28 cellular contexts compared by ENCODE assay signal in genomic region chr6:166602928-166603690, GRCh38. TPM values are rescaled to one million over a fixed set of nuclear protein-coding genes. Genes with fewer than 3 reads are reported as not detected.
A peak's percentile ranks its signal among the peaks of the same experiment; 100 is the strongest.
DNase-seq lines count a peak whose midpoint lies in the region; ATAC-seq and TF ChIP-seq lines count a peak whose summit lies in the region.
"Had no signal": no experiment of that assay in that cellular context is flagged by ENCODE, and none has a peak within 500 bp of the region (broad histone marks: within the 10 kb centered on the region; RNA-seq: fewer than 3 reads in every experiment).

No MANE protein-coding gene starts in this region.

- DNase-seq in DMS153 (lab: John Stamatoyannopoulos, UW) (peak; percentile 33), DMS153 treated with DMSO at 0.1 percent for 48 hours (lab: John Stamatoyannopoulos, UW; ENCODE audit: unreplicated experiment) (no peak), NCI-H146 treated with DMSO at 0.1 percent for 48 hours (lab: John Stamatoyannopoulos, UW; ENCODE audit: unreplicated experiment) (peak; percentile 51), fibroblast of peridontal ligament (ENCODE audit: extremely low read depth) (peak; percentile 51), sciatic nerve (ENCODE audit: low spot score) (peak; percentile 38), GF-D8 (lab: John Stamatoyannopoulos, UW) (no peak)
- DNase-seq in CD8-positive, alpha-beta T cell = no peak
- DNase-seq: activated CD4-positive, alpha-beta T cell treated with anti-CD3 and anti-CD28 coated beads, Interleukin-2, amount 10 ng/mL, durations not matched to agents 24 days and 14 days; activated naive CD8-positive, alpha-beta T cell treated with anti-CD3 and anti-CD28 coated beads, Interleukin-2, amount 50 U/mL, for 24 hours; activated T-cell treated with anti-CD3 and anti-CD28 coated beads, Interleukin-2, amount 50 U/mL, for 1 hour; caudate nucleus; CD4-positive, CD25-positive, alpha-beta regulatory T cell; dermis blood vessel endothelial cell; foreskin melanocyte; GM23248; heart left ventricle; left ventricle myocardium inferior; NCI-H446 treated with DMSO at 0.1 percent for 48 hours; NCI-H82; OCI-M1; stimulated activated CD4-positive, alpha-beta T cell treated with anti-CD3 and anti-CD28 coated beads, Interleukin-4, amount 100 ng/mL, for 24 hours; T-cell; tibial artery had no signal

- H3K27me3 ChIP-seq in CD8-positive, alpha-beta T cell (ENCODE audit: insufficient read depth, low read length) = no peaks in the 10 kb centered on the region
- H3K27me3 ChIP-seq: esophagus muscularis mucosa, heart left ventricle, neutrophil, tibial artery had no signal

- H3K36me3 ChIP-seq in CD8-positive, alpha-beta T cell (ENCODE audit: insufficient read depth, low read length) = no peaks in the 10 kb centered on the region
- H3K36me3 ChIP-seq: esophagus muscularis mucosa, heart left ventricle, left ventricle myocardium inferior, neutrophil, prostate gland, tibial artery had no signal

- no peaks in the 10 kb centered on the region for H3K36me3 Mint-ChIP-seq in CD8-positive, alpha-beta T cell

- H3K9me3 Mint-ChIP-seq in CD8-positive, alpha-beta T cell = no peaks in the 10 kb centered on the region
- H3K9me3 Mint-ChIP-seq: activated CD4-positive, alpha-beta T cell treated with anti-CD3 and anti-CD28 coated beads, Interleukin-2, amount 10 ng/mL, durations not matched to agents 24 days and 14 days; activated naive CD8-positive, alpha-beta T cell treated with anti-CD3 and anti-CD28 coated beads, Interleukin-2, amount 50 U/mL, for 24 hours; T-cell had no signal

- TF ChIP-seq CTCF in CD8-positive, alpha-beta T cell (IDR thresholded peaks at IDR 0.05) = no peak

- no peaks in the 10 kb centered on the region for H3K9me3 ChIP-seq in CD8-positive, alpha-beta T cell (ENCODE audit: low read length)
- H3K9me3 ChIP-seq: esophagus muscularis mucosa, heart left ventricle, left ventricle myocardium inferior, neutrophil, prostate gland, tibial artery had no signal

- H3K27ac ChIP-seq in CD8-positive, alpha-beta T cell (ENCODE audit: low read depth, low read length) = no peak overlapping the region
- H3K27ac ChIP-seq: 22Rv1, esophagus muscularis mucosa, GM23248, heart left ventricle, left ventricle myocardium inferior, neutrophil, prostate gland, tibial artery had no signal

- H3K4me1 Mint-ChIP-seq in CD8-positive, alpha-beta T cell (ENCODE audit: low read depth) = no peaks in the 10 kb centered on the region
- H3K4me1 Mint-ChIP-seq: activated CD4-positive, alpha-beta T cell treated with anti-CD3 and anti-CD28 coated beads, Interleukin-2, amount 10 ng/mL, durations not matched to agents 24 days and 14 days; activated naive CD8-positive, alpha-beta T cell treated with anti-CD3 and anti-CD28 coated beads, Interleukin-2, amount 50 U/mL, for 24 hours had no signal

- ATAC-seq in sciatic nerve (peak; percentile 33), HG02938 (IDR thresholded peaks at IDR 0.05; ENCODE audit: unreplicated experiment) (no peak)
- ATAC-seq in CD8-positive, alpha-beta T cell = no peak
- ATAC-seq: activated naive CD8-positive, alpha-beta T cell treated with anti-CD3 and anti-CD28 coated beads, Interleukin-2, amount 50 U/mL, for 24 hours; heart left ventricle; T-cell had no signal

- CTCF ChIA-PET in CD8-positive, alpha-beta T cell (lab: Charles Lee) = no interaction called here

- intact Hi-C loops in sciatic nerve (cut with DNase I) = no loop called here
- intact Hi-C loops in CD8-positive, alpha-beta T cell (cut with DNase I, micrococcal nuclease) = loop anchor here in 1 of 2 experiments (1.0 kb wide), 1 partner anchor 32 kb away; no protein-coding TSS in a partner anchor

- no peaks in the 10 kb centered on the region for H3K27me3 Mint-ChIP-seq in CD8-positive, alpha-beta T cell (ENCODE audit: low read depth)
- H3K27me3 Mint-ChIP-seq: activated naive CD8-positive, alpha-beta T cell treated with anti-CD3 and anti-CD28 coated beads, Interleukin-2, amount 50 U/mL, for 24 hours; CD4-positive, CD25-positive, alpha-beta regulatory T cell had no signal

- no peak overlapping the region for H3K4me3 ChIP-seq in CD8-positive, alpha-beta T cell (ENCODE audit: low read depth, low read length)
- H3K4me3 ChIP-seq: esophagus muscularis mucosa, GM23248, heart left ventricle, left ventricle myocardium inferior, prostate gland, tibial artery had no signal

- no peaks in the 10 kb centered on the region for H3K4me1 ChIP-seq in CD8-positive, alpha-beta T cell (ENCODE audit: insufficient read depth, low read length)
- H3K4me1 ChIP-seq: prostate gland had no signal

- no peak overlapping the region for H3K4me3 Mint-ChIP-seq in CD8-positive, alpha-beta T cell
- H3K4me3 Mint-ChIP-seq: activated CD4-positive, alpha-beta T cell treated with anti-CD3 and anti-CD28 coated beads, Interleukin-2, amount 10 ng/mL, durations not matched to agents 24 days and 14 days; activated naive CD8-positive, alpha-beta T cell treated with anti-CD3 and anti-CD28 coated beads, Interleukin-2, amount 50 U/mL, for 24 hours; CD4-positive, CD25-positive, alpha-beta regulatory T cell; T-cell had no signal

- POLR2A ChIA-PET in CD8-positive, alpha-beta T cell (lab: Charles Lee) = no interaction called here

- H3K27ac Mint-ChIP-seq in CD8-positive, alpha-beta T cell = no peak overlapping the region
- H3K27ac Mint-ChIP-seq: activated CD4-positive, alpha-beta T cell treated with anti-CD3 and anti-CD28 coated beads, Interleukin-2, amount 10 ng/mL, durations not matched to agents 24 days and 14 days; activated naive CD8-positive, alpha-beta T cell treated with anti-CD3 and anti-CD28 coated beads, Interleukin-2, amount 50 U/mL, for 24 hours; CD4-positive, CD25-positive, alpha-beta regulatory T cell; T-cell had no signal

RNA-seq across cellular contexts. Expression of gene RAMACL, which starts 16.6 kb away (rescaled TPM):
- 4.3 TPM for total RNA-seq in sciatic nerve
- under 1 TPM in 1 of 2 experiments, not detected in 1; 0.31 TPM for total RNA-seq in CD8-positive, alpha-beta T cell

RNA-seq across cellular contexts. Expression of gene RPS6KA2, which starts 23.9 kb away (rescaled TPM):
- total RNA-seq in sciatic nerve = 69.9 TPM
- 1 to 10 TPM; 2.2 TPM for total RNA-seq in CD8-positive, alpha-beta T cell

Comparison
In these comparisons a context has a peak if more than half of its experiments do, and no peak if none do; other contexts are left out.
1. DNase-seq: peak in DMS153 (single experiment), NCI-H146 treated with DMSO at 0.1 percent for 48 hours (single experiment), fibroblast of peridontal ligament (single experiment) and sciatic nerve (single experiment); none in DMS153 treated with DMSO at 0.1 percent for 48 hours (single experiment), CD8-positive, alpha-beta T cell (0 of 7) and GF-D8 (single experiment).
2. RNA of gene RPS6KA2, which starts 23.9 kb away (total RNA-seq): 69.9 TPM in sciatic nerve (single experiment); 2.2 TPM in CD8-positive, alpha-beta T cell; every median in the first group is over 10 times any median in the second.